33 cellular contexts compared by ENCODE assay signal in genomic region chr12:30568453-30568852, GRCh38.
"Had no signal": no experiment of that assay in that cellular context is flagged by ENCODE, and none has a peak within 500 bp of the region (broad histone marks: within the 10 kb centered on the region; RNA-seq: fewer than 3 reads in every experiment).

No MANE protein-coding gene starts in this region.

- H3K27ac ChIP-seq: adrenal gland, ascending aorta, brain microvascular endothelial cell, breast epithelium, cardiac muscle cell had no signal

- DNase-seq: activated effector memory CD4-positive, alpha-beta T cell treated with anti-CD3 and anti-CD28 coated beads, Interleukin-2, amount 50 U/mL, for 16 hours; activated effector memory CD4-positive, alpha-beta T cell treated with Interleukin-2 at 50 U/mL for 16 hours; activated gamma-delta T cell; activated gamma-delta T cell treated with Interleukin-2 at 50 U/mL for 16 hours; activated naive CD4-positive, alpha-beta T cell; activated naive CD4-positive, alpha-beta T cell treated with anti-CD3 and anti-CD28 coated beads for 36 hours; activated naive CD4-positive, alpha-beta T cell treated with anti-CD3 and anti-CD28 coated beads, Interleukin-2, amount 10 ng/mL, durations not matched to agents 7 days and 5 days; activated naive CD4-positive, alpha-beta T cell treated with anti-CD3 and anti-CD28 coated beads, Interleukin-2, amount 50 U/mL, for 16 hours; activated naive CD4-positive, alpha-beta T cell treated with Interleukin-2 at 50 U/mL for 16 hours; activated naive CD8-positive, alpha-beta T cell treated with anti-CD3 and anti-CD28 coated beads for 36 hours; activated naive CD8-positive, alpha-beta T cell treated with anti-CD3 and anti-CD28 coated beads, Interleukin-2, amount 10 ng/mL, durations not matched to agents 7 days and 5 days; activated naive CD8-positive, alpha-beta T cell treated with anti-CD3 and anti-CD28 coated beads, Interleukin-2, amount 50 U/mL, for 24 hours; activated T-cell treated with anti-CD3 and anti-CD28 coated beads, Interleukin-2, amount 50 U/mL, for 24 hours; activated T-cell treated with anti-CD3 and anti-CD28 coated beads, Interleukin-2, amount 50 U/mL, for 4 hours; activated T-cell treated with anti-CD3 and anti-CD28 coated beads, Interleukin-2, amount 50 U/mL, for 48 hours; activated T-cell treated with anti-CD3 and anti-CD28 coated beads, Interleukin-2, amount 50 U/mL, for 72 hours; adrenal gland; amniotic stem cell; amygdala; anterior cingulate cortex; aorta; brain microvascular endothelial cell; caudate nucleus; central memory CD4-positive, alpha-beta T cell; cerebellar nuclear complex had no signal

- H3K27me3 ChIP-seq: adrenal gland, ascending aorta, brain microvascular endothelial cell, breast epithelium, cardiac muscle cell had no signal

- H3K4me1 ChIP-seq: adrenal gland, ascending aorta, breast epithelium had no signal

- H3K36me3 ChIP-seq: adrenal gland, ascending aorta, brain microvascular endothelial cell, breast epithelium, cardiac muscle cell had no signal

- ATAC-seq: activated naive CD4-positive, alpha-beta T cell treated with anti-CD3 and anti-CD28 coated beads, Interleukin-2, amount 50 U/mL, for 72 hours; activated naive CD8-positive, alpha-beta T cell treated with anti-CD3 and anti-CD28 coated beads, Interleukin-2, amount 50 U/mL, for 24 hours; activated T-cell treated with anti-CD3 and anti-CD28 coated beads, Interleukin-2, amount 50 U/mL, for 4 hours; activated T-cell treated with anti-CD3 and anti-CD28 coated beads, Interleukin-2, amount 50 U/mL, for 72 hours; activated T-helper 17 cell treated with anti-CD3 and anti-CD28 coated beads, Interleukin-2, amount 50 U/mL, for 72 hours had no signal

- H3K4me3 ChIP-seq: adrenal gland, ascending aorta, breast epithelium, cardiac muscle cell had no signal

- H3K9me3 ChIP-seq: adrenal gland, ascending aorta had no signal

- FAIRE-seq: astrocyte, bronchial epithelial cell, colon had no signal
